Comparison of ENCODE assay signal across 12 cellular contexts in genomic region chr14:68181395-68182326, GRCh38.
A peak's percentile ranks its signal among the peaks of the same experiment; 100 is the strongest.
DNase-seq lines count a peak whose midpoint lies in the region; ATAC-seq and TF ChIP-seq lines count a peak whose summit lies in the region.
"Had no signal": no experiment of that assay in that cellular context is flagged by ENCODE, and none has a peak within 500 bp of the region (broad histone marks: within the 10 kb centered on the region; RNA-seq: fewer than 3 reads in every experiment).

No MANE protein-coding gene starts in this region.

- H2BK120ac ChIP-seq in neuronal stem cell (ENCODE audit: low read depth, low read length): no peak overlapping the region

- TF ChIP-seq POLR2A in breast epithelium (IDR thresholded peaks at IDR 0.05): no peak

- H2BK12ac ChIP-seq in neuronal stem cell (ENCODE audit: low read length): no peak overlapping the region

- intact Hi-C loops in breast epithelium (cut with DNase I; ENCODE audit: low total_unique reads) (no loop called here), natural killer cell (cut with micrococcal nuclease) (no loop called here)

- no peaks in the 10 kb centered on the region for H3K9me3 Mint-ChIP-seq in natural killer cell

- H3K79me1 ChIP-seq in neuronal stem cell (ENCODE audit: low read depth, low read length): no peaks in the 10 kb centered on the region

- peak in 1 of 3 donors; percentile 51 for ATAC-seq in natural killer cell
- ATAC-seq in GM18861 (IDR thresholded peaks at IDR 0.05; ENCODE audit: unreplicated experiment): no peak
- ATAC-seq in GM19035 (IDR thresholded peaks at IDR 0.05; ENCODE audit: unreplicated experiment): no peak

- H3K18ac ChIP-seq in neuronal stem cell (ENCODE audit: low read length): no peak overlapping the region

- no peaks in the 10 kb centered on the region for H3K36me3 Mint-ChIP-seq in natural killer cell

- no peaks in the 10 kb centered on the region for H3K9me3 ChIP-seq in breast epithelium
- no peaks in the 10 kb centered on the region for H3K9me3 ChIP-seq in neuronal stem cell (replicated peaks in 1 of 2; ENCODE audit: control insufficient read depth in 2 of 2, insufficient read depth in 1 of 2, low read depth in 1 of 2, low read length in 2 of 2)
- H3K9me3 ChIP-seq: adrenal gland, ovary had no signal

- no peak overlapping the region for H2AK5ac ChIP-seq in neuronal stem cell (ENCODE audit: low read depth, low read length)

- H2BK15ac ChIP-seq in neuronal stem cell (ENCODE audit: low read length): no peak overlapping the region

- H3K27ac Mint-ChIP-seq in natural killer cell: peak overlapping the region; percentile 52 to 85

- WGBS in neuronal stem cell (ENCODE audit: extremely low coverage in 2 of 2, insufficient read length in 2 of 2, insufficient replicate concordance in 1 of 2), 2 donors: no CpG with 5 or more reads among the region's 3 CpGs

- no peak overlapping the region for H3K4me2 ChIP-seq in neuronal stem cell (ENCODE audit: insufficient read depth, low read length, poor library complexity, severe bottlenecking)

- H3K36me3 ChIP-seq in breast epithelium (no peaks in the 10 kb centered on the region), neuronal stem cell (replicated peaks in 1 of 2; ENCODE audit: control insufficient read depth in 2 of 2, insufficient read depth in 2 of 2, low read length in 2 of 2) (no peaks in the 10 kb centered on the region)
- H3K36me3 ChIP-seq: adrenal gland, ovary had no signal

- no peaks in the 10 kb centered on the region for H3K27me3 Mint-ChIP-seq in natural killer cell (ENCODE audit: low read depth in 2 of 2)

- H3K14ac ChIP-seq in neuronal stem cell (ENCODE audit: low read length): no peak overlapping the region

- no peak overlapping the region for H4K8ac ChIP-seq in neuronal stem cell (ENCODE audit: low read depth, low read length)

- no peak overlapping the region for H3K4me3 Mint-ChIP-seq in natural killer cell

- no peak overlapping the region for H3K4ac ChIP-seq in neuronal stem cell (ENCODE audit: low read length)

- DNase-seq in GM03348 (ENCODE audit: low spot score) (peak; percentile 44), HT1080 (ENCODE audit: low read depth) (peak; percentile 75), breast epithelium (ENCODE audit: low spot score in 2 of 2) (no peak), natural killer cell (no peak), neuronal stem cell (ENCODE audit: low spot score) (no peak), NCI-H2029 treated with DMSO at 0.1 percent for 48 hours (lab: John Stamatoyannopoulos, UW) (no peak)
- DNase-seq: head of caudate nucleus, NCI-H345, ovary had no signal

- no peaks in the 10 kb centered on the region for H3K27me3 ChIP-seq in breast epithelium
- no peaks in the 10 kb centered on the region for H3K27me3 ChIP-seq in neuronal stem cell (ENCODE audit: control insufficient read depth in 3 of 3, insufficient read depth in 3 of 3, low read depth in 1 of 3, low read length in 3 of 3)
- H3K27me3 ChIP-seq: adrenal gland, ovary had no signal

- H4K91ac ChIP-seq in neuronal stem cell (ENCODE audit: low read depth, low read length, poor library complexity): no peak overlapping the region

- no peak overlapping the region for H3K4me3 ChIP-seq in breast epithelium
- no peak overlapping the region for H3K4me3 ChIP-seq in neuronal stem cell (ENCODE audit: low read length in 2 of 2)
- H3K4me3 ChIP-seq: adrenal gland, ovary had no signal

- peaks cover 0 to 3% of the 10 kb centered on the region in 2 donors for H3K4me1 ChIP-seq in breast epithelium
- H3K4me1 ChIP-seq in neuronal stem cell (ENCODE audit: control insufficient read depth in 2 of 2, insufficient read depth in 1 of 2, low read depth in 1 of 2, low read length in 2 of 2): peaks cover 0 to 5% of the 10 kb centered on the region in 2 donors

- no peak overlapping the region for H3K23ac ChIP-seq in neuronal stem cell (ENCODE audit: low read depth, low read length, poor library complexity)

- no peak overlapping the region for H2AFZ ChIP-seq in neuronal stem cell (ENCODE audit: low read length)

- peak overlapping the region; percentile 60 to 62 for H3K27ac ChIP-seq in breast epithelium
- no peak overlapping the region for H3K27ac ChIP-seq in neuronal stem cell (replicated peaks; ENCODE audit: low read length)
- H3K27ac ChIP-seq: adrenal gland, ovary had no signal

- TF ChIP-seq CTCF in breast epithelium (IDR thresholded peaks at IDR 0.05) (no peak), natural killer cell (IDR thresholded peaks at IDR 0.05) (no peak)

- peaks cover 26 to 27% of the 10 kb centered on the region in 2 donors for H3K4me1 Mint-ChIP-seq in natural killer cell

- H2BK5ac ChIP-seq in neuronal stem cell (ENCODE audit: low read length): no peak overlapping the region

- no peak overlapping the region for H3K9ac ChIP-seq in neuronal stem cell (ENCODE audit: low read depth, low read length, poor library complexity)

Comparison
In these comparisons a context has a peak if more than half of its experiments do, and no peak if none do; other contexts are left out.
1. DNase-seq: peak in GM03348 (single experiment) and HT1080 (single experiment); none in breast epithelium (0 of 2), natural killer cell (single experiment), neuronal stem cell (single experiment) and NCI-H2029 treated with DMSO at 0.1 percent for 48 hours (single experiment).